10 cellular contexts compared by ENCODE assay signal in the genomic region with DNA sequence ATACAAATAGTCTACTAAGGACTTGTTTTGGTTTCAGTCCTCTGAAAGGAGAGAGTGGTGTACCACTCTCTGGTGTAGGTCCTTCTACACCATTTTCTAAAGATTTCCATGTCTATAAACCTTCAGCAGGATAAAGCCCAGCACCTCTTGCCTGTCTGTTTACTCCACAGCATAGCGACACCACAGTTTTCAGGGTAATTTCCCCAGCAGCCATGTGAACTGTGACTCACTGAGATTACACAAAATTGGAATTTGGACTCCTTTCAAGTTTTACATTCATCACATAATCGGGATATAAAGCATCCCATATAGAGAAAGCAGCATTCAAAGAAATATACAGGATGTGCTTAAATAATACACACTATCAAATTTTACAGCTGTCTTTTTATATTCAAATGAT.
DNase-seq lines count a peak whose midpoint lies in the region; ATAC-seq and FAIRE-seq lines count a peak whose summit lies in the region.
"Had no signal": no experiment of that assay in that cellular context is flagged by ENCODE, and none has a peak within 500 bp of the region (broad histone marks: within the 10 kb centered on the region; RNA-seq: fewer than 3 reads in every experiment).

No MANE protein-coding gene starts in this region.

- no peak for FAIRE-seq in urothelium cell line (lab: Jason Lieb, UNC)

- peak; percentile 44 to 62 for ATAC-seq in left cardiac atrium
- ATAC-seq in Right ventricle myocardium inferior: no peak
- ATAC-seq in HG03175 (IDR thresholded peaks at IDR 0.05; ENCODE audit: unreplicated experiment): no peak
- no peak for ATAC-seq in GM19397 (IDR thresholded peaks at IDR 0.05; ENCODE audit: unreplicated experiment)
- ATAC-seq: right cardiac atrium had no signal

- no peak for DNase-seq in left cardiac atrium
- no peak for DNase-seq in Right ventricle myocardium inferior (ENCODE audit: missing footprints)
- peak; percentile 14 for DNase-seq in T1000 (lab: John Stamatoyannopoulos, UW)
- peak; percentile 78 for DNase-seq in foreskin melanocyte
- DNase-seq in urothelium cell line (ENCODE audit: low spot score): peak; percentile 32
- DNase-seq in activated effector memory CD4-positive, alpha-beta T cell treated with anti-CD3 and anti-CD28 coated beads, Interleukin-2, amount 50 U/mL, for 16 hours: no peak
- DNase-seq: activated CD4-positive, alpha-beta T cell treated with anti-CD3 and anti-CD28 coated beads, Interleukin-2, amount 10 ng/mL, durations not matched to agents 7 days and 5 days had no signal

- intact Hi-C loops in left cardiac atrium (cut with DNase I) (no loop called here), Right ventricle myocardium inferior (cut with DNase I) (no loop called here)

Comparison
In these comparisons a context has a peak if more than half of its experiments do, and no peak if none do; other contexts are left out.
1. ATAC-seq: peak in left cardiac atrium (2 of 2); none in Right ventricle myocardium inferior (single experiment), HG03175 (single experiment) and GM19397 (single experiment).
2. DNase-seq: peak in T1000 (single experiment), foreskin melanocyte (single experiment) and urothelium cell line (single experiment); none in left cardiac atrium (single experiment), Right ventricle myocardium inferior (single experiment) and activated effector memory CD4-positive, alpha-beta T cell treated with anti-CD3 and anti-CD28 coated beads, Interleukin-2, amount 50 U/mL, for 16 hours (single experiment).